Comparison of ENCODE assay signal across 9 cellular contexts in genomic region chr9:70510157-70510770, GRCh38.
A peak's percentile ranks its signal among the peaks of the same experiment; 100 is the strongest.
DNase-seq lines count a peak whose midpoint lies in the region; ATAC-seq and TF ChIP-seq lines count a peak whose summit lies in the region.
"Had no signal": no experiment of that assay in that cellular context is flagged by ENCODE, and none has a peak within 500 bp of the region (broad histone marks: within the 10 kb centered on the region; RNA-seq: fewer than 3 reads in every experiment).

No MANE protein-coding gene starts in this region.

- no peak overlapping the region for H3K4me3 ChIP-seq in DOHH2 (ENCODE audit: low read length)

- ATAC-seq in GM19023 (IDR thresholded peaks at IDR 0.05; ENCODE audit: unreplicated experiment) (no peak), HG03139 (IDR thresholded peaks at IDR 0.05; ENCODE audit: unreplicated experiment) (no peak)

- H3K9me3 Mint-ChIP-seq in brain = no peaks in the 10 kb centered on the region
- H3K9me3 Mint-ChIP-seq: IgD-negative memory B cell had no signal

- TF ChIP-seq CTCF in DOHH2 (IDR thresholded peaks at IDR 0.05; ENCODE audit: low read depth, low read length, poor library complexity, severe bottlenecking) = peak; percentile 64
- peak; percentile 21 to 42 for TF ChIP-seq CTCF in brain (conservative IDR thresholded peaks at IDR 0.05)

- H3K9me3 ChIP-seq in DOHH2 (ENCODE audit: control insufficient read depth, insufficient read depth, low read length) = no peaks in the 10 kb centered on the region

- no peaks in the 10 kb centered on the region for H3K9me2 ChIP-seq in DOHH2 (replicated peaks; ENCODE audit: control insufficient read depth, low read length)

- no peaks in the 10 kb centered on the region for H3K4me1 Mint-ChIP-seq in brain
- H3K4me1 Mint-ChIP-seq: IgD-negative memory B cell had no signal

- H3K4me1 ChIP-seq in DOHH2 (ENCODE audit: control insufficient read depth, low read length) = no peaks in the 10 kb centered on the region

- no peak overlapping the region for H3K4me3 Mint-ChIP-seq in brain
- H3K4me3 Mint-ChIP-seq: IgD-negative memory B cell had no signal

- peaks cover 3% of the 10 kb centered on the region for H3K27me3 Mint-ChIP-seq in brain

- peak; percentile 14 for DNase-seq in HPDE6-E6E7 (ENCODE audit: extremely low spot score)
- peak; percentile 17 for DNase-seq in myocyte (ENCODE audit: low read depth)
- DNase-seq in activated effector memory CD4-positive, alpha-beta T cell treated with Interleukin-2 at 50 U/mL for 16 hours = no peak
- DNase-seq in NCI-H1930 (lab: John Stamatoyannopoulos, UW) = no peak

- no peaks in the 10 kb centered on the region for H3K36me3 Mint-ChIP-seq in brain

- H3F3A ChIP-seq in DOHH2 (ENCODE audit: control insufficient read depth, insufficient read depth) = no peaks in the 10 kb centered on the region

- no peaks in the 10 kb centered on the region for H3K79me2 ChIP-seq in DOHH2 (ENCODE audit: control insufficient read depth, low read length)

- no peaks in the 10 kb centered on the region for H4K20me1 ChIP-seq in DOHH2 (ENCODE audit: control insufficient read depth, insufficient read depth, low read depth, low read length)

- no peak overlapping the region for H3K27ac Mint-ChIP-seq in brain
- H3K27ac Mint-ChIP-seq: IgD-negative memory B cell had no signal

- no peak overlapping the region for H3K27ac ChIP-seq in DOHH2 (ENCODE audit: low read depth, low read length)

- no peaks in the 10 kb centered on the region for H3K27me3 ChIP-seq in DOHH2 (ENCODE audit: control insufficient read depth, low read length)

- no peaks in the 10 kb centered on the region for H3K36me3 ChIP-seq in DOHH2 (ENCODE audit: control insufficient read depth, low read length)

- no peak overlapping the region for H3K4me2 ChIP-seq in DOHH2 (ENCODE audit: low read length)

Comparison
In these comparisons a context has a peak if more than half of its experiments do, and no peak if none do; other contexts are left out.
1. DNase-seq: peak in HPDE6-E6E7 (single experiment) and myocyte (single experiment); none in activated effector memory CD4-positive, alpha-beta T cell treated with Interleukin-2 at 50 U/mL for 16 hours (single experiment) and NCI-H1930 (0 of 2).